ENCODE assay signal across 8 cellular contexts in genomic region chr19:57389730-57390598, GRCh38. TPM values are rescaled to one million over a fixed set of nuclear protein-coding genes. Genes with fewer than 3 reads are reported as not detected.
DNase-seq lines count a peak whose midpoint lies in the region; ATAC-seq and TF ChIP-seq lines count a peak whose summit lies in the region.

Gene ZNF548, plus strand, starts transcription at chr19:57389854. Its CDS starts 246 bp downstream, at chr19:57390100.

- no peak for TF ChIP-seq CTCF in LNCaP clone FGC (IDR thresholded peaks at IDR 0.05; ENCODE audit: control insufficient read depth, extremely low read depth, insufficient read depth)
- peak; percentile 21 for TF ChIP-seq CTCF in RWPE2 (IDR thresholded peaks at IDR 0.05; ENCODE audit: poor library complexity, severe bottlenecking)
- TF ChIP-seq CTCF in fibroblast of mammary gland (conservative IDR thresholded peaks at IDR 0.05; ENCODE audit: control insufficient read depth, insufficient read depth, low read depth, low read length), result peak; percentile 3
- no peak for TF ChIP-seq CTCF in natural killer cell (IDR thresholded peaks at IDR 0.05)

- ATAC-seq in RWPE2 (ENCODE audit: low read depth) (peak; percentile 98), natural killer cell (peak; percentile 90 to 98 (median 92))

- DNase-seq in ELF-1 (ENCODE audit: low read depth, low spot score), result peak; percentile 100
- peak; percentile 77 for DNase-seq in GOT3 (lab: John Stamatoyannopoulos, UW)
- peak; percentile 94 for DNase-seq in LNCaP clone FGC (ENCODE audit: low read depth)
- DNase-seq in RWPE2 (ENCODE audit: low spot score), result peak; percentile 95
- DNase-seq in activated T-helper 2 cell treated with anti-CD3 and anti-CD28 coated beads, Interferon-gamma antibody, Interleukin-2, Interleukin-4, amounts not matched to agents 10 μg/mL and 5 μg/mL and 100 μg/mL, durations not matched to agents 14 hours and 24 hours and 36 hours (ENCODE audit: low spot score), result peak; percentile 94
- DNase-seq in fibroblast of mammary gland (ENCODE audit: low read depth), result peak; percentile 99
- peak; percentile 99 for DNase-seq in natural killer cell
- DNase-seq in stimulated activated naive CD4-positive, alpha-beta T cell treated with Interleukin-2 at 50 U/mL for 16 hours (lab: John Stamatoyannopoulos, UW), result peak; percentile 96

- H3K27me3 Mint-ChIP-seq in activated T-helper 2 cell treated with anti-CD3 and anti-CD28 coated beads, Interferon-gamma antibody, Interleukin-2, Interleukin-4, amounts not matched to agents 10 μg/mL and 5 μg/mL and 100 μg/mL, durations not matched to agents 14 hours and 24 hours and 36 hours (ENCODE audit: low read depth), result no peaks in the 10 kb centered on the region
- peaks cover 0 to 4% of the 10 kb centered on the region in 2 donors for H3K27me3 Mint-ChIP-seq in natural killer cell (ENCODE audit: low read depth in 2 of 2)

- peaks cover 18% of the 10 kb centered on the region for H3K36me3 ChIP-seq in RWPE2 (ENCODE audit: low read depth)

- peaks cover 18% of the 10 kb centered on the region for H3K4me1 Mint-ChIP-seq in activated T-helper 2 cell treated with anti-CD3 and anti-CD28 coated beads, Interferon-gamma antibody, Interleukin-2, Interleukin-4, amounts not matched to agents 10 μg/mL and 5 μg/mL and 100 μg/mL, durations not matched to agents 14 hours and 24 hours and 36 hours (ENCODE audit: low read depth)
- H3K4me1 Mint-ChIP-seq in natural killer cell, result peaks cover 37 to 48% of the 10 kb centered on the region in 2 donors

- peaks cover 49% of the 10 kb centered on the region for H3K36me3 Mint-ChIP-seq in activated T-helper 2 cell treated with anti-CD3 and anti-CD28 coated beads, Interferon-gamma antibody, Interleukin-2, Interleukin-4, amounts not matched to agents 10 μg/mL and 5 μg/mL and 100 μg/mL, durations not matched to agents 14 hours and 24 hours and 36 hours (ENCODE audit: low read depth)
- H3K36me3 Mint-ChIP-seq in natural killer cell, result peaks cover 10% of the 10 kb centered on the region

- H3K4me3 ChIP-seq in LNCaP clone FGC (ENCODE audit: low read depth, low read length), result peak within 1 kb of the TSS; percentile 71
- H3K4me3 ChIP-seq in RWPE2 (ENCODE audit: severe bottlenecking), result peak within 1 kb of the TSS; percentile 67
- peak within 1 kb of the TSS; percentile 92 for H3K4me3 ChIP-seq in fibroblast of mammary gland (ENCODE audit: control insufficient read depth, low read depth, low read length)

- H3K27me3 ChIP-seq in RWPE2 (ENCODE audit: insufficient read depth, poor library complexity, severe bottlenecking), result no peaks in the 10 kb centered on the region

- peaks cover 11% of the 10 kb centered on the region for H3K4me1 ChIP-seq in RWPE2 (ENCODE audit: insufficient read depth, poor library complexity, severe bottlenecking)

- H3K27ac ChIP-seq in RWPE2 (ENCODE audit: poor library complexity, severe bottlenecking), result peak within 1 kb of the TSS; percentile 32

- peaks cover 51% of the 10 kb centered on the region for H3K9me3 Mint-ChIP-seq in activated T-helper 2 cell treated with anti-CD3 and anti-CD28 coated beads, Interferon-gamma antibody, Interleukin-2, Interleukin-4, amounts not matched to agents 10 μg/mL and 5 μg/mL and 100 μg/mL, durations not matched to agents 14 hours and 24 hours and 36 hours
- H3K9me3 Mint-ChIP-seq in natural killer cell, result no peaks in the 10 kb centered on the region

- H3K9me3 ChIP-seq in RWPE2 (ENCODE audit: severe bottlenecking), result no peaks in the 10 kb centered on the region

- peak within 1 kb of the TSS; percentile 86 for H3K4me3 Mint-ChIP-seq in activated T-helper 2 cell treated with anti-CD3 and anti-CD28 coated beads, Interferon-gamma antibody, Interleukin-2, Interleukin-4, amounts not matched to agents 10 μg/mL and 5 μg/mL and 100 μg/mL, durations not matched to agents 14 hours and 24 hours and 36 hours (ENCODE audit: low read depth)
- peak within 1 kb of the TSS; percentile 94 for H3K4me3 Mint-ChIP-seq in natural killer cell

- intact Hi-C loops in activated T-helper 2 cell treated with anti-CD3 and anti-CD28 coated beads, Interferon-gamma antibody, Interleukin-2, Interleukin-4, amounts not matched to agents 10 μg/mL and 5 μg/mL and 100 μg/mL, durations not matched to agents 14 hours and 24 hours and 36 hours (cut with micrococcal nuclease), result loop anchor here (1.0 kb wide), 8 partner anchors 21 to 557 kb away; partner anchors contain the start of genes TRAPPC2B, ZNF17, ZNF256 and ZNF304
- intact Hi-C loops in natural killer cell (cut with micrococcal nuclease), result loop anchor here (1.0 to 10.0 kb wide), 6 partner anchors 21 to 615 kb away; partner anchors contain the start of genes TRAPPC2B, ZNF17, ZNF304 and ZNF547

- peak within 1 kb of the TSS; percentile 78 for H3K27ac Mint-ChIP-seq in activated T-helper 2 cell treated with anti-CD3 and anti-CD28 coated beads, Interferon-gamma antibody, Interleukin-2, Interleukin-4, amounts not matched to agents 10 μg/mL and 5 μg/mL and 100 μg/mL, durations not matched to agents 14 hours and 24 hours and 36 hours
- H3K27ac Mint-ChIP-seq in natural killer cell, result peak within 1 kb of the TSS; percentile 97 to 98

RNA-seq across cellular contexts. Expression of gene ZNF548, which starts in this region (rescaled TPM):
- total RNA-seq in activated T-helper 2 cell treated with anti-CD3 and anti-CD28 coated beads, Interferon-gamma antibody, Interleukin-2, Interleukin-4, amounts not matched to agents 10 μg/mL and 5 μg/mL and 100 μg/mL, durations not matched to agents 14 hours and 24 hours and 36 hours, result 10.5 and 12.5 TPM in 2 replicates
- 100 to 1,000 TPM in 1 of 3 donors, 10 to 100 TPM in 2; 75.5 to 104 (median 96.9) TPM for total RNA-seq in natural killer cell

Comparison
In these comparisons a context has a peak if more than half of its experiments do, and no peak if none do; other contexts are left out.
1. Peak in every context shown above with its lines: DNase-seq, ATAC-seq, H3K4me3 ChIP-seq and H3K27ac ChIP-seq.
2. CTCF ChIP-seq: peak in RWPE2 (single experiment) and fibroblast of mammary gland (single experiment); none in LNCaP clone FGC (single experiment) and natural killer cell (single experiment).